In the genomic region with DNA sequence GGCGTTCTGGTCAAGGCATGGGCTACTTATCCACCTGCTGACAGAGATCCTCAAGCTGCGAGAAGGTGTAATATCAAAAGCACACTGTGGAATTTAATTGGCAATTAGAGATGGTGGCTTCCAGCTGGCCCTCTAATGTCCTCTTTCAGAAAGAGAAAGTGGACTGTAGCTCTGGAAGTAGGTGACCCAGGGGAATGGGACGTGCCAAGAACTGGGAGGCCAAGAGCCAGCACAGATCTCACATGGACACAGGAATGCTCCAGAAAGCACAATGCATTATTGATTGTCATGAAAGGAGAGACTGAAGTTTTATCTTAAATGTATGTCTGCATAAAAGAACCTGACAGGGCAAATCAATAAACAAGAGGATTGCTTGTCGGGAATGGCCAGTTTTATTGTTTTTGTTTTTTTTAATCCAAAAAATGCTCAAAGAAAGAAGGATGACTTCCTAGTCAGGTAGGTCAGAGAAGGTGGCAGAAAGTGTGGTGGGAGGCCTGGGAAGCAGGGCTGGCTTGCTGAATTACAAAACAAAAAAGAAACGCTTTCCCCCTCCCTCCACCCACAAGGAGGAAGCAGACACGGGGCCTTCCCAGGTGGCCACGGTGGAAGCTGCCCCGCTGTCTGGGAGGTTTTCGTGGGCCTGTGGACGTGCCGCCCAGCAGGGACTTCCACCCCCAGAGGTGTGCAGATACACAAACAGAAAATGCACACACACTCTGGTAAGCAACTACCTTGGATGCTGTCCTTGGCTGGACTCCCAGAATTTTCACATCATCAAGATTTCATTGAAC, we compare ENCODE assay signal across 17 cellular contexts.
DNase-seq lines count a peak whose midpoint lies in the region; ATAC-seq, FAIRE-seq and TF ChIP-seq lines count a peak whose summit lies in the region.
"Had no signal": no experiment of that assay in that cellular context is flagged by ENCODE, and none has a peak within 500 bp of the region (broad histone marks: within the 10 kb centered on the region; RNA-seq: fewer than 3 reads in every experiment).

No MANE protein-coding gene starts in this region.

- no peak overlapping the region for H3K4me3 Mint-ChIP-seq in stimulated activated memory B cell treated with anti-CD40 and anti-IgM and Interleukin-4, amounts not matched to agents 10 μg/mL and 1 μg/mL and 100 μg/mL, for 72 hours
- H3K4me3 Mint-ChIP-seq: CD4-positive, alpha-beta T cell; HFFc6 had no signal

- H3K27ac ChIP-seq in heart right ventricle (no peak overlapping the region), body of pancreas (peak overlapping the region; percentile 25 to 63 (median 38)), pancreas (peak overlapping the region in 3 of 4 donors; percentile 11 to 64 (median 16))

- WGBS in heart right ventricle, 2 donors, result 67 to 76% methylated on average over 10 to 11 of the region's 11 CpGs
- WGBS in body of pancreas, 2 donors, result 22 to 32% methylated on average over 9 to 11 of the region's 11 CpGs
- 24 to 28% methylated on average over 11 of the region's 11 CpGs for WGBS in pancreas, 2 donors

- H3K9me3 ChIP-seq in heart right ventricle (peaks cover 0 to 3% (median 0%) of the 10 kb centered on the region in 11 donors), body of pancreas (no peaks in the 10 kb centered on the region), pancreas (no peaks in the 10 kb centered on the region)
- H3K9me3 ChIP-seq: HAP-1 had no signal

- intact Hi-C loops in cardiac septum (cut with DNase I) (no loop called here), heart right ventricle (cut with DNase I) (no loop called here), body of pancreas (cut with DNase I) (no loop called here), pancreas (cut with DNase I) (no loop called here)

- DNase-seq in cardiac septum (ENCODE audit: low spot score) (peak; percentile 29), heart right ventricle (no peak), body of pancreas (peak in 3 of 4 donors; percentile 26 to 38 (median 30)), pancreas (peak in 3 of 6 donors; percentile 8 to 35 (median 31)), HUDEP-2 (lab: John Stamatoyannopoulos, UW; ENCODE audit: unreplicated experiment in 76 of 76) (no peak), NCI-H774 (lab: John Stamatoyannopoulos, UW) (no peak)
- DNase-seq: 8988T, AML-193, C1 segment of cervical spinal cord, Calu3, DMS 273 treated with DMSO at 0.1 percent for 48 hours, GOT3, HFFc6 had no signal

- TF ChIP-seq CTCF in heart right ventricle (IDR thresholded peaks at IDR 0.05) (no peak), body of pancreas (IDR thresholded peaks at IDR 0.05) (no peak), pancreas (IDR thresholded peaks at IDR 0.05) (no peak)

- H3K4me1 Mint-ChIP-seq in stimulated activated memory B cell treated with anti-CD40 and anti-IgM and Interleukin-4, amounts not matched to agents 10 μg/mL and 1 μg/mL and 100 μg/mL, for 72 hours, result no peaks in the 10 kb centered on the region

- ATAC-seq in heart right ventricle, result no peak
- peak; percentile 78 for ATAC-seq in body of pancreas
- peak; percentile 60 to 85 (median 78) for ATAC-seq in pancreas
- no peak for ATAC-seq in stimulated activated memory B cell treated with anti-CD40 and anti-IgM and Interleukin-4, amounts not matched to agents 10 μg/mL and 1 μg/mL and 100 μg/mL, for 72 hours
- ATAC-seq: GM12878 had no signal

- FAIRE-seq in pancreas (lab: Jason Lieb, UNC), result no peak
- FAIRE-seq: GM12878 had no signal

- peaks cover 0 to 25% (median 0%) of the 10 kb centered on the region in 7 donors for H3K27me3 ChIP-seq in heart right ventricle
- no peaks in the 10 kb centered on the region for H3K27me3 ChIP-seq in body of pancreas
- H3K27me3 ChIP-seq in pancreas, result peaks cover 0 to 2% (median 0%) of the 10 kb centered on the region in 4 donors

- H3K27ac Mint-ChIP-seq in stimulated activated memory B cell treated with anti-CD40 and anti-IgM and Interleukin-4, amounts not matched to agents 10 μg/mL and 1 μg/mL and 100 μg/mL, for 72 hours, result no peak overlapping the region
- H3K27ac Mint-ChIP-seq: CD4-positive, alpha-beta T cell; HFFc6 had no signal

- no peaks in the 10 kb centered on the region for H3K36me3 Mint-ChIP-seq in stimulated activated memory B cell treated with anti-CD40 and anti-IgM and Interleukin-4, amounts not matched to agents 10 μg/mL and 1 μg/mL and 100 μg/mL, for 72 hours

- H3K9me3 Mint-ChIP-seq in stimulated activated memory B cell treated with anti-CD40 and anti-IgM and Interleukin-4, amounts not matched to agents 10 μg/mL and 1 μg/mL and 100 μg/mL, for 72 hours, result peaks cover 2% of the 10 kb centered on the region
- H3K9me3 Mint-ChIP-seq: CD4-positive, alpha-beta T cell had no signal

- H3K36me3 ChIP-seq in heart right ventricle (no peaks in the 10 kb centered on the region), body of pancreas (replicated peaks in 1 of 2; ENCODE audit: insufficient read depth in 1 of 2, low read depth in 2 of 2) (no peaks in the 10 kb centered on the region), pancreas (no peaks in the 10 kb centered on the region)
- H3K36me3 ChIP-seq: HAP-1 had no signal

- H3K4me1 ChIP-seq in heart right ventricle, result no peaks in the 10 kb centered on the region
- peaks cover 14% of the 10 kb centered on the region for H3K4me1 ChIP-seq in body of pancreas
- H3K4me1 ChIP-seq in pancreas, result no peaks in the 10 kb centered on the region
- H3K4me1 ChIP-seq: HAP-1 had no signal

- no peaks in the 10 kb centered on the region for H3K27me3 Mint-ChIP-seq in stimulated activated memory B cell treated with anti-CD40 and anti-IgM and Interleukin-4, amounts not matched to agents 10 μg/mL and 1 μg/mL and 100 μg/mL, for 72 hours
- H3K27me3 Mint-ChIP-seq: CD4-positive, alpha-beta T cell had no signal

- no peak for TF ChIP-seq POLR2A in body of pancreas (IDR thresholded peaks at IDR 0.05)

- H3K4me3 ChIP-seq in heart right ventricle, result no peak overlapping the region
- H3K4me3 ChIP-seq in body of pancreas, result no peak overlapping the region
- no peak overlapping the region for H3K4me3 ChIP-seq in pancreas
- H3K4me3 ChIP-seq: GM12878, HAP-1 had no signal

Comparison
In these comparisons a context has a peak if more than half of its experiments do, and no peak if none do; other contexts are left out.
1. DNase-seq: peak in cardiac septum (single experiment) and body of pancreas (3 of 4); none in heart right ventricle (0 of 2), HUDEP-2 (0 of 76) and NCI-H774 (single experiment).
2. ATAC-seq: peak in body of pancreas (single experiment) and pancreas (4 of 4); none in heart right ventricle (0 of 8) and stimulated activated memory B cell treated with anti-CD40 and anti-IgM and Interleukin-4, amounts not matched to agents 10 μg/mL and 1 μg/mL and 100 μg/mL, for 72 hours (single experiment).
3. H3K27ac ChIP-seq: peak in body of pancreas (4 of 4) and pancreas (3 of 4); none in heart right ventricle (0 of 10).